In the genomic region with DNA sequence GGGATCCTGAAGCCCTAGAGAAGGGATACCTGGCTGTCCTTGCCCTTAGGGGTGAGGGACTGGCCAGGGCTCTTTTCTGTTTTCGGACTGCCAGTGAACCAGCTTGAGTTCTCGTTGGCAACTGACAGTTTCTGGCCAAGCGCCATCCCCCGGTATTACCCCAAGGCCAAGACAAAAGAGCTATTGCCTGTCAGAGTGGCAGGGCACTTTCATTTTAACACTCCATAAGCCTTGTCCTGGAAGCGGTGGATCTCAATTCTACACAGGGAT, we compare ENCODE assay signal across 1 cellular context.
TF ChIP-seq lines count a peak whose summit lies in the region.

No MANE protein-coding gene starts in this region.

TF ChIP-seq in SK-N-SH, 30 proteins besides CTCF, POLR2A, EP300 and RAD21 (continued from another document):
- TF ChIP-seq SIN3A (IDR thresholded peaks at IDR 0.05; ENCODE audit: borderline replicate concordance, low read depth, low read length) (no peak), FOSL2 (IDR thresholded peaks at IDR 0.05; ENCODE audit: borderline replicate concordance, low read depth) (no peak), FOXJ3 (CRISPR knock-in tag; IDR thresholded peaks at IDR 0.05) (no peak), RFX5 (IDR thresholded peaks at IDR 0.05; ENCODE audit: low read length) (no peak), MEF2A (IDR thresholded peaks at IDR 0.05; ENCODE audit: borderline replicate concordance, low read depth) (no peak), MXI1 (IDR thresholded peaks at IDR 0.05; ENCODE audit: low read depth, low read length) (no peak), RXRA (IDR thresholded peaks at IDR 0.05; ENCODE audit: borderline replicate concordance, low read depth) (no peak), CHD2 (IDR thresholded peaks at IDR 0.05; ENCODE audit: low read length, partially characterized antibody) (no peak)
- TF ChIP-seq, protein P1, sequence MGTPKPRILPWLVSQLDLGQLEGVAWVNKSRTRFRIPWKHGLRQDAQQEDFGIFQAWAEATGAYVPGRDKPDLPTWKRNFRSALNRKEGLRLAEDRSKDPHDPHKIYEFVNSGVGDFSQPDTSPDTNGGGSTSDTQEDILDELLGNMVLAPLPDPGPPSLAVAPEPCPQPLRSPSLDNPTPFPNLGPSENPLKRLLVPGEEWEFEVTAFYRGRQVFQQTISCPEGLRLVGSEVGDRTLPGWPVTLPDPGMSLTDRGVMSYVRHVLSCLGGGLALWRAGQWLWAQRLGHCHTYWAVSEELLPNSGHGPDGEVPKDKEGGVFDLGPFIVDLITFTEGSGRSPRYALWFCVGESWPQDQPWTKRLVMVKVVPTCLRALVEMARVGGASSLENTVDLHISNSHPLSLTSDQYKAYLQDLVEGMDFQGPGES (IDR thresholded peaks at IDR 0.05; ENCODE audit: low read depth, low read length): no peak
TF ChIP-seq in SK-N-SH: peak in this region for 0.
